8 cellular contexts compared by ENCODE assay signal in the genomic region with DNA sequence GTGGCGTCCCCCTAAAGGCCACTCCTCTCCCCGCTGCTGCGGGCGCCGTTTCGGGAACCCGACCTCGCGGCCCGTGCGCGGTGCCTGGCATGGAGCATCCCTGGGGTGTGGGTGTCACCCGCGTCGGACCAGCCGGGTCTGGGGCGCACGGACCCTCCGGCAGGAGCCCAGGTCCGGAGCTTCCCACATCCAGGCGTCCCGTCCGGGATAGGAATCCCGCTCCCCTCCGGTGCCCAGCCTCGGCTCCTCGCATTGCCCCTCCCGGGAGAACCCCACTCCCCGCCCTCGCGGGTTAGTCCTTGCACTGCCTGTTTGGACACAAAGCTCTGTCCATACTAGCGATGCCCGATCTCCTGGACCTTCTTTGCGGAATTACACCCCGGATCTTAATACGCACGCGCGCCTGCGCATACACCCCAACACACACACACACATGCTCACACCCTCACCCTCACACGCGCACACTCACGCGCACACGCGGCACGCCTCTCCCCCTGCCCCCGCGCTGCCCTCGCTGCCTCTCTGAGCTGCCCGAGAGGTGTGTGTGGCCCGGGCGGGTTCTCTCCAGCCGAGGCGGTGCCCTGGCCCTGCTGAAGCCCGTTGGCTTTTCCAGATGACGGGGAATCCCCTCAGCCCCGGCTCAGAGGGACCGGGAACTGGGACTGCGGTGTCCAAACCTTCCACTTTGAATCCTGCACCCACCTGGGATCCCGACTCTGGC. TPM values are rescaled to one million over a fixed set of nuclear protein-coding genes. Genes with fewer than 3 reads are reported as not detected.
A peak's percentile ranks its signal among the peaks of the same experiment; 100 is the strongest.
DNase-seq lines count a peak whose midpoint lies in the region; ATAC-seq and TF ChIP-seq lines count a peak whose summit lies in the region.

No MANE protein-coding gene starts in this region.

- peaks cover 24% of the 10 kb centered on the region for H3K79me2 ChIP-seq in neural cell (replicated peaks; ENCODE audit: insufficient read depth, low read length)

- peak overlapping the region; percentile 93 for H3K9ac ChIP-seq in neural cell (ENCODE audit: low read length)

- H2AFZ ChIP-seq in neural cell (ENCODE audit: low read depth, low read length): peak overlapping the region; percentile 36

- TF ChIP-seq POLR2A in transverse colon (IDR thresholded peaks at IDR 0.05): no peak

- no peaks in the 10 kb centered on the region for H3K27me3 ChIP-seq in neural cell (ENCODE audit: insufficient read depth, low read depth, low read length)
- no peaks in the 10 kb centered on the region for H3K27me3 ChIP-seq in transverse colon

- peak overlapping the region; percentile 51 for H3K4me2 ChIP-seq in neural cell (ENCODE audit: low read length)

- H3K36me3 ChIP-seq in neural cell (ENCODE audit: insufficient read depth, low read length) (no peaks in the 10 kb centered on the region), transverse colon (no peaks in the 10 kb centered on the region)

- H3K4me1 ChIP-seq in transverse colon: peaks cover 4 to 17% (median 8%) of the 10 kb centered on the region in 4 donors

- ATAC-seq in GM19023 (IDR thresholded peaks at IDR 0.05; ENCODE audit: unreplicated experiment) (peak; percentile 40), HG03196 (IDR thresholded peaks at IDR 0.05; ENCODE audit: unreplicated experiment) (peak; percentile 30)

- H3K4me3 ChIP-seq in AG10803 (ENCODE audit: low read length) (peak overlapping the region; percentile 91), foreskin fibroblast (ENCODE audit: low read depth in 1 of 2, low read length in 2 of 2) (peak overlapping the region; percentile 93 to 96), neural cell (ENCODE audit: low read length) (peak overlapping the region; percentile 99), transverse colon (peak overlapping the region; percentile 61 to 98 (median 77))

- H3F3A ChIP-seq in neural cell (ENCODE audit: insufficient read depth, low read length, poor library complexity, severe bottlenecking): no peaks in the 10 kb centered on the region

- no peak for TF ChIP-seq CTCF in AG10803 (conservative IDR thresholded peaks at IDR 0.05; ENCODE audit: low read length)
- TF ChIP-seq CTCF in foreskin fibroblast (IDR thresholded peaks at IDR 0.05; ENCODE audit: low read depth, low read length): no peak
- TF ChIP-seq CTCF in neural cell (IDR thresholded peaks at IDR 0.05; ENCODE audit: poor library complexity, severe bottlenecking): no peak
- no peak for TF ChIP-seq CTCF in transverse colon (IDR thresholded peaks at IDR 0.05)

- H4K20me1 ChIP-seq in neural cell (ENCODE audit: insufficient read depth): no peaks in the 10 kb centered on the region

- TF ChIP-seq EP300 in neural cell (conservative IDR thresholded peaks at IDR 0.05; ENCODE audit: poor library complexity, severe bottlenecking) (peak; percentile 11), transverse colon (IDR thresholded peaks at IDR 0.05; ENCODE audit: low read depth) (no peak)

- intact Hi-C loops in transverse colon (cut with DNase I; ENCODE audit: low total_unique reads): no loop called here

- no peaks in the 10 kb centered on the region for H3K9me2 ChIP-seq in neural cell (ENCODE audit: insufficient read depth, low read length)

- TF ChIP-seq RAD21 in neural cell (conservative IDR thresholded peaks at IDR 0.05): no peak

- in situ Hi-C loops in transverse colon (cut with MboI; ENCODE audit: low pct_ligation_motif_present in 1 of 4, low pct_unique_long_range_greater_than_20kb in 1 of 4, low sequenced_read_pairs in 3 of 4): no loop called here

- DNase-seq in AG10803 (ENCODE audit: low read depth): peak; percentile 74
- DNase-seq in RKO (ENCODE audit: low spot score): peak; percentile 84
- DNase-seq in activated naive CD4-positive, alpha-beta T cell (lab: John Stamatoyannopoulos, UW): peak in 3 of 4 experiments; percentile 20 to 49 (median 38)
- peak; percentile 73 to 90 for DNase-seq in foreskin fibroblast
- peak; percentile 63 for DNase-seq in transverse colon

- 0% methylated on average over 55 of the region's 61 CpGs; no CpG with 5 or more reads in 1 of the 2 donors for WGBS in transverse colon (ENCODE audit: low coverage in 1 of 2), 2 donors

- no peaks in the 10 kb centered on the region for H3K9me3 ChIP-seq in neural cell (ENCODE audit: low read length)
- H3K9me3 ChIP-seq in transverse colon: no peaks in the 10 kb centered on the region

- H3K27ac ChIP-seq in neural cell (ENCODE audit: low read length) (peak overlapping the region; percentile 78), transverse colon (peak overlapping the region; percentile 92 to 95 (median 93))

TF ChIP-seq in neural cell, 6 proteins besides CTCF, POLR2A, EP300 and RAD21:
- TF ChIP-seq TAF1 (IDR thresholded peaks at IDR 0.05; ENCODE audit: low read depth) (no peak), SMC3 (conservative IDR thresholded peaks at IDR 0.05; ENCODE audit: poor library complexity) (peak; percentile 31), REST (IDR thresholded peaks at IDR 0.05; ENCODE audit: borderline replicate concordance) (peak; percentile 64), MXI1 (conservative IDR thresholded peaks at IDR 0.05; ENCODE audit: poor library complexity, severe bottlenecking) (peak; percentile 85), POLR2AphosphoS5 (IDR thresholded peaks at IDR 0.05) (peak; percentile 80)

RNA-seq across cellular contexts. Expression of gene MTURN, which starts 0.9 kb away (rescaled TPM):
- polyA plus RNA-seq in neural cell: 70.3 and 75.5 TPM in 2 replicates
- 211 and 242 TPM in 2 replicates for polyA minus RNA-seq in neural cell
- 10 to 100 TPM in 3 of 4 donors, 1 to 10 TPM in 1; 7.9 to 28.3 (median 15.0) TPM for total RNA-seq in transverse colon

Comparison
In these comparisons a context has a peak if more than half of its experiments do, and no peak if none do; other contexts are left out.
1. Peak in every context shown above with its lines: DNase-seq, ATAC-seq, H3K4me3 ChIP-seq and H3K27ac ChIP-seq.